Comparison of ENCODE assay signal across 11 cellular contexts in the genomic region with DNA sequence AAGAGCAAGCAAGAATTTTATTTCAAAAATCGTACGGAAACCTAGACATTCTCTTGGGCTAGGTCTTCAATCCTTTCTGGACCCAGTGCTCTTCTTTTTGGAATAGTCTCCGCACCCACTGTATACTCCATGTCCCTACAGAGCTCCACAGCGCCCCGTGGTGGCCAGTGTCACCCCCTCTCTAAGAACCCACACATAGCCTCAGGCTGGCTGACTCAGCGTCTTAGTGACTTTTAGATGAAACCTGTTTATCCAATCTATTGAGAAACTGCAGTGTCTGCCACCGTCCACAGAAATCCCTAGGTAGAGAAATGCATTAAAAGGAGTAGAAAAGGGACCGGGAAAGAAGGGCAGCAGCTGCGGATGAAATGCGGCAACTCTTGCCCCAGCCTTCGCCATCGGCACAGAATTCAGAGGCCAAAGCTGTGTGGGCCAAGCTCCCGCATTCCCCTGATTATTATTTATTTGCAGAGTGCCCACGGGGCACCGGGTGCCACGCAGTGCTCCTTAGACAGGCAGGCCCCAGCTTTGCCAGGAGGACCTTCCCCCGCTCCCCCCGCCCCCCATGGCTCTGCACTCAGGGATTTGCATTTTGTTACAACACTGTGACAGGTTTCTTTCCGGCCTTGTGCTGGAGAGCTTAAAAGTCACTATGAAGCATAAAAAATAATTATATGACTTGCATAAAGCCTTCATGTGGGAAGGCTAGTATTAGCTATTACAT.
DNase-seq lines count a peak whose midpoint lies in the region; ATAC-seq, FAIRE-seq and TF ChIP-seq lines count a peak whose summit lies in the region.
"Had no signal": no experiment of that assay in that cellular context is flagged by ENCODE, and none has a peak within 500 bp of the region (broad histone marks: within the 10 kb centered on the region; RNA-seq: fewer than 3 reads in every experiment).

No MANE protein-coding gene starts in this region.

- H3K4me3 ChIP-seq in IMR-90 (ENCODE audit: insufficient read depth, low read depth, low read length) = no peak overlapping the region
- no peak overlapping the region for H3K4me3 ChIP-seq in astrocyte (ENCODE audit: insufficient read depth, low read depth, low read length)
- no peak overlapping the region for H3K4me3 ChIP-seq in mesendoderm (ENCODE audit: low read length)

- no peak overlapping the region for H3K14ac ChIP-seq in IMR-90 (replicated peaks; ENCODE audit: low read depth, low read length)

- no peak overlapping the region for H4K8ac ChIP-seq in IMR-90 (ENCODE audit: low read depth in 2 of 2, low read length in 2 of 2)
- no peak overlapping the region for H4K8ac ChIP-seq in mesendoderm (ENCODE audit: low read depth, low read length)

- H3K4me2 ChIP-seq in IMR-90 (ENCODE audit: low read depth, low read length) = no peak overlapping the region
- no peak overlapping the region for H3K4me2 ChIP-seq in astrocyte (ENCODE audit: low read length)
- no peak overlapping the region for H3K4me2 ChIP-seq in mesendoderm (ENCODE audit: low read length)

- H3K9me1 ChIP-seq in IMR-90 (ENCODE audit: insufficient read depth, low read length) = no peaks in the 10 kb centered on the region

- in situ Hi-C loops in IMR-90 (cut with MboI; ENCODE audit: low sequenced_read_pairs) = no loop called here

- no peaks in the 10 kb centered on the region for H3K79me1 ChIP-seq in IMR-90 (ENCODE audit: low read depth in 1 of 2, low read length in 2 of 2)
- H3K79me1 ChIP-seq in mesendoderm (ENCODE audit: low read length) = no peaks in the 10 kb centered on the region

- H3K9ac ChIP-seq in IMR-90 (ENCODE audit: low read depth, low read length) = no peak overlapping the region
- no peak overlapping the region for H3K9ac ChIP-seq in astrocyte (ENCODE audit: low read length)
- H3K9ac ChIP-seq in mesendoderm (ENCODE audit: low read length) = peak overlapping the region; percentile 7

- H4K20me1 ChIP-seq in IMR-90 (ENCODE audit: insufficient read depth, low read length) = no peaks in the 10 kb centered on the region
- H4K20me1 ChIP-seq in astrocyte (ENCODE audit: insufficient read depth, low read length) = no peaks in the 10 kb centered on the region

- no peak overlapping the region for H3K56ac ChIP-seq in IMR-90 (ENCODE audit: extremely low read depth, insufficient read depth, low read length)
- H3K56ac ChIP-seq in mesendoderm (ENCODE audit: low read length) = peak overlapping the region; percentile 66

- peaks cover 36% of the 10 kb centered on the region for H3K27me3 Mint-ChIP-seq in astrocyte (ENCODE audit: low read depth, unreplicated experiment)

- H2BK20ac ChIP-seq in IMR-90 (ENCODE audit: low read depth, low read length) = no peak overlapping the region

- H2AK5ac ChIP-seq in IMR-90 (ENCODE audit: low read depth, low read length) = no peak overlapping the region
- H2AK5ac ChIP-seq in mesendoderm (ENCODE audit: low read length) = no peak overlapping the region

- H3K4ac ChIP-seq in IMR-90 (ENCODE audit: low read depth, low read length) (no peak overlapping the region), mesendoderm (ENCODE audit: low read depth, low read length) (no peak overlapping the region)

- TF ChIP-seq POLR2A in IMR-90 (IDR thresholded peaks at IDR 0.05; ENCODE audit: low read depth, low read length) = no peak

- dilution Hi-C loops in IMR-90 (cut with HindIII; ENCODE audit: low sequenced_read_pairs, unreplicated experiment) = no loop called here

- H3K4me1 Mint-ChIP-seq in astrocyte (ENCODE audit: low read depth, unreplicated experiment) = peaks cover 13% of the 10 kb centered on the region

- H3K4me1 ChIP-seq in IMR-90 (ENCODE audit: control insufficient read depth, insufficient read depth, low read length) (no peaks in the 10 kb centered on the region), astrocyte (ENCODE audit: insufficient read depth, low read length) (no peaks in the 10 kb centered on the region), mesendoderm (ENCODE audit: control insufficient read depth, low read depth, low read length) (peaks cover 9% of the 10 kb centered on the region)

- intact Hi-C loops in IMR-90 (cut with micrococcal nuclease) = no loop called here

- H3K23ac ChIP-seq in IMR-90 (ENCODE audit: low read depth, low read length) (no peak overlapping the region), mesendoderm (ENCODE audit: low read length) (no peak overlapping the region)

- H3K27ac ChIP-seq in IMR-90 (ENCODE audit: insufficient read depth, low read length) (no peak overlapping the region), astrocyte (ENCODE audit: low read depth, low read length) (no peak overlapping the region), mesendoderm (ENCODE audit: low read depth, low read length) (peak overlapping the region; percentile 19)
- H3K27ac ChIP-seq: C4-2B had no signal

- no peaks in the 10 kb centered on the region for H3K36me3 Mint-ChIP-seq in astrocyte (ENCODE audit: low read depth, unreplicated experiment)

- no peak overlapping the region for H2BK5ac ChIP-seq in IMR-90 (ENCODE audit: low read depth, low read length, poor library complexity, severe bottlenecking)
- peak overlapping the region; percentile 6 for H2BK5ac ChIP-seq in mesendoderm (ENCODE audit: low read length)

- H2BK15ac ChIP-seq in IMR-90 (ENCODE audit: low read depth, low read length) (no peak overlapping the region), mesendoderm (replicated peaks; ENCODE audit: low read depth) (no peak overlapping the region)

- no peak overlapping the region for H2AK9ac ChIP-seq in IMR-90 (replicated peaks; ENCODE audit: low read depth, low read length, poor library complexity)

- TF ChIP-seq RAD21 in IMR-90 (IDR thresholded peaks at IDR 0.05; ENCODE audit: low read length) = peak; percentile 43

- H3K27ac Mint-ChIP-seq in astrocyte (ENCODE audit: unreplicated experiment) = no peak overlapping the region
- H3K27ac Mint-ChIP-seq: stimulated activated naive CD8-positive, alpha-beta T cell treated with anti-CD3 and anti-CD28 coated beads, Interleukin-15, Interleukin-2, amounts not matched to agents 100 ng/mL and 50 ng/mL, for 24 hours had no signal

- H2BK120ac ChIP-seq in IMR-90 (ENCODE audit: low read depth, low read length) (no peak overlapping the region), mesendoderm (ENCODE audit: low read depth, low read length) (no peak overlapping the region)

- H3K9me3 ChIP-seq in IMR-90 (ENCODE audit: control insufficient read depth, insufficient read depth, low read length) = no peaks in the 10 kb centered on the region
- H3K9me3 ChIP-seq in astrocyte (ENCODE audit: insufficient read depth, low read depth, low read length) = no peaks in the 10 kb centered on the region

- H3K18ac ChIP-seq in IMR-90 (ENCODE audit: low read depth, low read length) (no peak overlapping the region), mesendoderm (ENCODE audit: low read length) (no peak overlapping the region)

- H2AFZ ChIP-seq in IMR-90 (replicated peaks; ENCODE audit: low read length, poor library complexity) (no peak overlapping the region), astrocyte (ENCODE audit: low read depth, low read length) (no peak overlapping the region)

- ATAC-seq in IMR-90 (ENCODE audit: low read depth) = peak; percentile 68; the same call in 1 of the 2 replicates

- WGBS in IMR-90 (ENCODE audit: extremely low coverage in 2 of 2, insufficient read length in 1 of 2), 2 experiments = 82% methylated on average over 8 of the region's 19 CpGs; no CpG with 5 or more reads in 1 of the 2 experiments
- WGBS in mesendoderm (ENCODE audit: extremely low coverage, insufficient coverage, low lambda C conversion rate) = no CpG with 5 or more reads among the region's 19 CpGs

- TF ChIP-seq CTCF in IMR-90 (conservative IDR thresholded peaks at IDR 0.05; ENCODE audit: low read depth, low read length) (peak; percentile 50), astrocyte (IDR thresholded peaks at IDR 0.05; ENCODE audit: insufficient read depth, low read depth, low read length) (peak; percentile 42)

- H3K27me3 ChIP-seq in IMR-90 (ENCODE audit: control insufficient read depth, insufficient read depth, low read length) (no peaks in the 10 kb centered on the region; the same call in 1 of the 2 replicates), astrocyte (ENCODE audit: insufficient read depth, low read length) (no peaks in the 10 kb centered on the region), mesendoderm (ENCODE audit: insufficient read depth, low read length, poor library complexity) (no peaks in the 10 kb centered on the region)

- no TSS peak for BruUV-seq in IMR-90 (replicated peaks; lab: Mats Ljungman, UMichigan)

- DNase-seq in NCI-H1694 (lab: John Stamatoyannopoulos, UW) (peak; percentile 10), NCI-H1694 treated with DMSO at 0.1 percent for 48 hours (lab: John Stamatoyannopoulos, UW) (no peak), IMR-90 (peak; percentile 59), astrocyte (ENCODE audit: low read depth) (peak; percentile 3), mesendoderm (peak; percentile 93), hippocampal formation (lab: John Stamatoyannopoulos, UW) (no peak), NCI-H1930 (lab: John Stamatoyannopoulos, UW) (no peak), C1 segment of cervical spinal cord (lab: John Stamatoyannopoulos, UW) (no peak)
- DNase-seq: midbrain had no signal

- H3K9me3 Mint-ChIP-seq in astrocyte (ENCODE audit: unreplicated experiment) = peaks cover 7% of the 10 kb centered on the region
- H3K9me3 Mint-ChIP-seq: stimulated activated naive CD8-positive, alpha-beta T cell treated with anti-CD3 and anti-CD28 coated beads, Interleukin-15, Interleukin-2, amounts not matched to agents 100 ng/mL and 50 ng/mL, for 24 hours had no signal

- FAIRE-seq in astrocyte (lab: Jason Lieb, UNC) = no peak

- no peak overlapping the region for H4K91ac ChIP-seq in IMR-90 (ENCODE audit: insufficient read depth, low read depth, low read length)

- CTCF ChIA-PET in IMR-90 (lab: Yijun Ruan, JAX) = no interaction called here

- no peak overlapping the region for H3K4me3 Mint-ChIP-seq in astrocyte (ENCODE audit: unreplicated experiment)
- H3K4me3 Mint-ChIP-seq: stimulated activated naive CD8-positive, alpha-beta T cell treated with anti-CD3 and anti-CD28 coated beads, Interleukin-15, Interleukin-2, amounts not matched to agents 100 ng/mL and 50 ng/mL, for 24 hours had no signal

- no peaks in the 10 kb centered on the region for H3K79me2 ChIP-seq in astrocyte (ENCODE audit: insufficient read depth, low read length)
- H3K79me2 ChIP-seq in mesendoderm (ENCODE audit: control insufficient read depth, insufficient read depth, low read length) = no peaks in the 10 kb centered on the region

- H4K5ac ChIP-seq in IMR-90 (ENCODE audit: low read depth, low read length) (no peak overlapping the region), mesendoderm (ENCODE audit: low read length) (no peak overlapping the region)

- POLR2A ChIA-PET in IMR-90 (lab: Charles Lee; ENCODE audit: unreplicated experiment) = no interaction called here

- H3K36me3 ChIP-seq in IMR-90 (ENCODE audit: control insufficient read depth, insufficient read depth, low read length) (peaks cover 13% of the 10 kb centered on the region), astrocyte (ENCODE audit: insufficient read depth, low read length) (no peaks in the 10 kb centered on the region), mesendoderm (ENCODE audit: control insufficient read depth, insufficient read depth, low read length) (no peaks in the 10 kb centered on the region)

TF ChIP-seq in IMR-90, 13 proteins besides CTCF, POLR2A, EP300 and RAD21 (continues in another document):
- peak; percentile 39; the same call in 1 of the 2 replicates for TF ChIP-seq SMC3 (IDR thresholded peaks at IDR 0.05; ENCODE audit: low read depth, low read length)
- no peak for TF ChIP-seq CHD1 (IDR thresholded peaks at IDR 0.05; ENCODE audit: low read depth, low read length)

Comparison
In these comparisons a context has a peak if more than half of its experiments do, and no peak if none do; other contexts are left out.
1. DNase-seq: peak in NCI-H1694 (single experiment), IMR-90 (single experiment), astrocyte (single experiment) and mesendoderm (single experiment); none in NCI-H1694 treated with DMSO at 0.1 percent for 48 hours (single experiment), hippocampal formation (0 of 2), NCI-H1930 (0 of 2) and C1 segment of cervical spinal cord (0 of 14).